13 cellular contexts compared by ENCODE assay signal in the genomic region with DNA sequence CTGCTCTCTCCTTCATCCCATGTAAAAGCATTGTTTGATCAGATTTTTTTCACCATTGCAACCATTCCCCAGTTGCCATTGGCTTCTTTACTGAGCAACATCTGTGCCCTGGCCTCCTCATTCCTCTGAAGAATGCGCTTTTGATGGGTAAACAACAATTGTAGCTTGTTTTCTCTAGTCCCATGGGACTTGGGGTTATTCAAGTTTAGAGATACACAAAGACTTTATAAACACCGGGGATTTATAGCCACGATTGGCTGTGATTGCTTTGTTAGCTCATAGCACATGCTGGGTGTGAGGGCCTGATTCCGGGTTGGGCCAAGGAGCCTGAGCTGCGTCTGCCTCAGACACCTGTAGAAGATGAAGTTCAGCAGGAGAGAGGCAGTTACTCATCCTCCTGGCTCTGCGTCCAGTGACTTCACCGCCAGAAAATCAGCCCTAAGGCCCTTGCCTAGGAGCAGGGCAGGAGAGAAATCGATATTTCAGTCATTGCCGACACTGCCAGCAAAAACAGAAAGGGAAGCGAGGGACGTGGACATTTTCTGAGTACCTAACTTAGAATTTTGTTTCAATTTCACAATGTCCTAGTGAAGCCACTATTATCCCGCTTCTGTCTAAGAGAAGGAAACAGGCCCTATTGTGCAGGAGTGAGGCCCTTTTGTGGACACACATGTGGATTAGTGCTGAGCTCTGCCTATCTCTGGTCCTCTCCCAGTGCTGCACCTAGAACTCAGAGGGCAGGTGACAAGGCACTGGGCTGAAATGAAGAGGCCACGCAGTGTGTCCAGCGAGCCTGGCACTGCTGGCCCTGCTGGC.
DNase-seq lines count a peak whose midpoint lies in the region; ATAC-seq and TF ChIP-seq lines count a peak whose summit lies in the region.
"Had no signal": no experiment of that assay in that cellular context is flagged by ENCODE, and none has a peak within 500 bp of the region (broad histone marks: within the 10 kb centered on the region; RNA-seq: fewer than 3 reads in every experiment).

No MANE protein-coding gene starts in this region.

- peaks cover 2% of the 10 kb centered on the region for H3K27me3 Mint-ChIP-seq in activated T-cell treated with anti-CD3 and anti-CD28 coated beads, Interleukin-2, amount 50 U/mL, for 4 hours (ENCODE audit: low read depth)

- no peaks in the 10 kb centered on the region for H3K36me3 Mint-ChIP-seq in activated T-cell treated with anti-CD3 and anti-CD28 coated beads, Interleukin-2, amount 50 U/mL, for 4 hours (ENCODE audit: insufficient read depth)
- H3K36me3 Mint-ChIP-seq: neural progenitor cell had no signal

- H3K4me1 ChIP-seq in BLaER1 (peaks cover 42% of the 10 kb centered on the region), MM.1S (ENCODE audit: low read length) (peaks cover 5% of the 10 kb centered on the region; the same call in 1 of the 2 replicates), tibial artery (peaks cover 0 to 9% (median 0%) of the 10 kb centered on the region in 4 donors)
- H3K4me1 ChIP-seq: neural progenitor cell had no signal

- peaks cover 3% of the 10 kb centered on the region for H3K4me1 Mint-ChIP-seq in activated T-cell treated with anti-CD3 and anti-CD28 coated beads, Interleukin-2, amount 50 U/mL, for 4 hours (ENCODE audit: low read depth)
- H3K4me1 Mint-ChIP-seq: neural progenitor cell had no signal

- DNase-seq in MM.1S = no peak
- peak; percentile 39 for DNase-seq in fibroblast of the conjunctiva (ENCODE audit: low read depth)
- peak; percentile 25 for DNase-seq in occipital lobe (lab: John Stamatoyannopoulos, UW)
- DNase-seq in Kasumi-1 (lab: John Stamatoyannopoulos, UW) = no peak
- DNase-seq in activated T-cell treated with anti-CD3 and anti-CD28 coated beads, Interleukin-2, amount 50 U/mL, for 4 hours = no peak
- DNase-seq in tibial artery = no peak
- DNase-seq: kidney, NCI-H510A treated with DMSO at 0.1 percent for 48 hours had no signal

- H3K9ac ChIP-seq in BLaER1 = no peak overlapping the region
- no peak overlapping the region for H3K9ac ChIP-seq in MM.1S (ENCODE audit: low read length)
- H3K9ac ChIP-seq: neural progenitor cell had no signal

- H3K27ac ChIP-seq in BLaER1 = no peak overlapping the region
- H3K27ac ChIP-seq in MM.1S (ENCODE audit: low read length) = no peak overlapping the region
- no peak overlapping the region for H3K27ac ChIP-seq in tibial artery
- H3K27ac ChIP-seq: C4-2B, neural progenitor cell had no signal

- ATAC-seq in activated T-cell treated with anti-CD3 and anti-CD28 coated beads, Interleukin-2, amount 50 U/mL, for 4 hours = no peak
- no peak for ATAC-seq in GM19023 (IDR thresholded peaks at IDR 0.05; ENCODE audit: unreplicated experiment)

- H3K36me3 ChIP-seq in BLaER1 = no peaks in the 10 kb centered on the region
- no peaks in the 10 kb centered on the region for H3K36me3 ChIP-seq in MM.1S (replicated peaks; ENCODE audit: insufficient read depth, low read length)
- H3K36me3 ChIP-seq in tibial artery = no peaks in the 10 kb centered on the region
- H3K36me3 ChIP-seq: neural progenitor cell had no signal

- H3K4me3 ChIP-seq in BLaER1 (no peak overlapping the region), MM.1S (ENCODE audit: low read length) (no peak overlapping the region), tibial artery (no peak overlapping the region)
- H3K4me3 ChIP-seq: neural progenitor cell had no signal

- H2AFZ ChIP-seq in MM.1S (ENCODE audit: low read length) = 0 out of 2 replicates have a peak overlapping the region, but pooled peaks have one; percentile 23
- H2AFZ ChIP-seq: neural progenitor cell had no signal

- peak overlapping the region; percentile 33; the same call in 1 of the 2 replicates for H3K4me2 ChIP-seq in BLaER1
- H3K4me2 ChIP-seq in MM.1S (ENCODE audit: low read depth, low read length) = no peak overlapping the region
- H3K4me2 ChIP-seq: neural progenitor cell had no signal

- H3K9me2 ChIP-seq in MM.1S (replicated peaks; ENCODE audit: insufficient read depth, low read length) = no peaks in the 10 kb centered on the region

- H4K20me1 ChIP-seq in BLaER1 (no peaks in the 10 kb centered on the region), MM.1S (ENCODE audit: insufficient read depth, low read length) (no peaks in the 10 kb centered on the region)

- H3F3A ChIP-seq in MM.1S (ENCODE audit: insufficient read depth, low read length) = no peaks in the 10 kb centered on the region

- H3K4me3 Mint-ChIP-seq in activated T-cell treated with anti-CD3 and anti-CD28 coated beads, Interleukin-2, amount 50 U/mL, for 4 hours = no peak overlapping the region
- H3K4me3 Mint-ChIP-seq: activated T-cell treated with anti-CD3 and anti-CD28 coated beads, Interleukin-2, amount 50 U/mL, for 24 hours; neural progenitor cell had no signal

- TF ChIP-seq CTCF in MM.1S (IDR thresholded peaks at IDR 0.05; ENCODE audit: low read length) (no peak), tibial artery (IDR thresholded peaks at IDR 0.05) (no peak)

- no peaks in the 10 kb centered on the region for H3K9me3 Mint-ChIP-seq in activated T-cell treated with anti-CD3 and anti-CD28 coated beads, Interleukin-2, amount 50 U/mL, for 4 hours
- H3K9me3 Mint-ChIP-seq: activated T-cell treated with anti-CD3 and anti-CD28 coated beads, Interleukin-2, amount 50 U/mL, for 24 hours; neural progenitor cell had no signal

- intact Hi-C loops in tibial artery (cut with DNase I; ENCODE audit: low total_unique reads) = loop anchor here (5.0 kb wide), 1 partner anchor 1202 kb away; a partner anchor contains a TSS

- H3K9me3 ChIP-seq in BLaER1 (no peaks in the 10 kb centered on the region), MM.1S (replicated peaks; ENCODE audit: insufficient read depth, low read length) (no peaks in the 10 kb centered on the region), tibial artery (no peaks in the 10 kb centered on the region)

- no peaks in the 10 kb centered on the region for H3K79me2 ChIP-seq in MM.1S (ENCODE audit: low read length)

- H3K27me3 ChIP-seq in BLaER1 (no peaks in the 10 kb centered on the region), MM.1S (replicated peaks; ENCODE audit: insufficient read depth, low read length) (no peaks in the 10 kb centered on the region), tibial artery (no peaks in the 10 kb centered on the region)
- H3K27me3 ChIP-seq: neural progenitor cell had no signal

Comparison
In these comparisons a context has a peak if more than half of its experiments do, and no peak if none do; other contexts are left out.
1. DNase-seq: peak in fibroblast of the conjunctiva (single experiment) and occipital lobe (single experiment); none in MM.1S (single experiment), Kasumi-1 (0 of 2), activated T-cell treated with anti-CD3 and anti-CD28 coated beads, Interleukin-2, amount 50 U/mL, for 4 hours (single experiment) and tibial artery (0 of 2).